ENCODE assay signal across 8 cellular contexts in genomic region chr20:62156592-62157386, GRCh38. TPM values are rescaled to one million over a fixed set of nuclear protein-coding genes. Genes with fewer than 3 reads are reported as not detected.
A peak's percentile ranks its signal among the peaks of the same experiment; 100 is the strongest.
DNase-seq lines count a peak whose midpoint lies in the region; ATAC-seq and TF ChIP-seq lines count a peak whose summit lies in the region.

No MANE protein-coding gene starts in this region.

- peaks cover 0 to 5% (median 1%) of the 10 kb centered on the region in 4 donors for H3K4me1 ChIP-seq in Peyer's patch

- no peak overlapping the region for H3K4me3 Mint-ChIP-seq in CD14-positive monocyte

- no peaks in the 10 kb centered on the region for H3K9me3 ChIP-seq in Peyer's patch

- H3K4me3 ChIP-seq in Peyer's patch = no peak overlapping the region

- no peak for TF ChIP-seq POLR2A in Peyer's patch (IDR thresholded peaks at IDR 0.05)

- intact Hi-C loops in CD14-positive monocyte (cut with micrococcal nuclease) = loop anchor here (2.0 to 5.0 kb wide), 2 partner anchors 144 to 146 kb away; no protein-coding TSS in a partner anchor

- peaks cover 0 to 3% (median 2%) of the 10 kb centered on the region in 3 donors for H3K27me3 Mint-ChIP-seq in CD14-positive monocyte (ENCODE audit: low read depth in 3 of 3)

- peaks cover 12 to 18% (median 18%) of the 10 kb centered on the region in 7 donors for H3K9me3 Mint-ChIP-seq in CD14-positive monocyte

- H3K36me3 Mint-ChIP-seq in CD14-positive monocyte = peaks cover 52 to 75% of the 10 kb centered on the region in 2 donors

- H3K27ac Mint-ChIP-seq in CD14-positive monocyte = no peak overlapping the region

- H3K27ac ChIP-seq in Peyer's patch = no peak overlapping the region

- peaks cover 0 to 33% (median 0%) of the 10 kb centered on the region in 3 donors for H3K36me3 ChIP-seq in Peyer's patch

- H3K4me1 Mint-ChIP-seq in CD14-positive monocyte = peaks cover 3% of the 10 kb centered on the region

- no peaks in the 10 kb centered on the region for H3K27me3 ChIP-seq in Peyer's patch

- DNase-seq in CD14-positive monocyte (ENCODE audit: low spot score) = peak; percentile 72
- peak; percentile 53 to 79 (median 73) for DNase-seq in Peyer's patch
- peak; percentile 59 for DNase-seq in activated T-helper 9 cell treated with anti-CD3 and anti-CD28 coated beads, Interleukin-2, amount 50 U/mL, for 16 hours (ENCODE audit: low read depth)
- DNase-seq in globus pallidus (ENCODE audit: low spot score) = peak; percentile 26
- DNase-seq in retina = peak; percentile 78

- TF ChIP-seq CTCF in CD14-positive monocyte (IDR thresholded peaks at IDR 0.05) (peak; percentile 83), Peyer's patch (IDR thresholded peaks at IDR 0.05) (peak in 5 of 6 experiments; percentile 56 to 69 (median 57))

- ATAC-seq in GM21619 (IDR thresholded peaks at IDR 0.05; ENCODE audit: unreplicated experiment) = peak; percentile 58
- ATAC-seq in GM18517 (IDR thresholded peaks at IDR 0.05; ENCODE audit: unreplicated experiment) = no peak
- ATAC-seq in HG02973 (IDR thresholded peaks at IDR 0.05; ENCODE audit: unreplicated experiment) = no peak

RNA-seq across cellular contexts. Expression of gene SS18L1, which starts 13.2 kb away (rescaled TPM):
- polyA plus RNA-seq in CD14-positive monocyte = 1 to 10 TPM in 1 of 2 donors, under 1 TPM in 1; 0.75 to 1.1 TPM
- 10 to 100 TPM; 14.9 to 27.2 (median 24.5) TPM for total RNA-seq in Peyer's patch

RNA-seq across cellular contexts. Expression of gene PSMA7, which starts 13.6 kb away (rescaled TPM):
- polyA plus RNA-seq in CD14-positive monocyte = 100 to 1,000 TPM; 527 to 668 TPM
- 100 to 1,000 TPM; 181 to 264 (median 228) TPM for total RNA-seq in Peyer's patch

RNA-seq across cellular contexts. Expression of gene MTG2, which starts 26.0 kb away (rescaled TPM):
- polyA plus RNA-seq in CD14-positive monocyte = 10 to 100 TPM; 10.8 to 14.9 TPM
- total RNA-seq in Peyer's patch = 10 to 100 TPM; 23.1 to 62.2 (median 31.6) TPM

RNA-seq across cellular contexts. Expression of gene LSM14B, which starts 34.5 kb away (rescaled TPM):
- 1 to 10 TPM; 1.0 to 1.4 TPM for polyA plus RNA-seq in CD14-positive monocyte
- 10 to 100 TPM; 27.1 to 35.5 (median 33.3) TPM for total RNA-seq in Peyer's patch

Comparison
In these comparisons a context has a peak if more than half of its experiments do, and no peak if none do; other contexts are left out.
1. DNase-seq: peak in every context shown above with its lines; median percentile 78 in retina; 73 in Peyer's patch; 72 in CD14-positive monocyte; 59 in activated T-helper 9 cell treated with anti-CD3 and anti-CD28 coated beads, Interleukin-2, amount 50 U/mL, for 16 hours; 26 in globus pallidus.